In the genomic region with DNA sequence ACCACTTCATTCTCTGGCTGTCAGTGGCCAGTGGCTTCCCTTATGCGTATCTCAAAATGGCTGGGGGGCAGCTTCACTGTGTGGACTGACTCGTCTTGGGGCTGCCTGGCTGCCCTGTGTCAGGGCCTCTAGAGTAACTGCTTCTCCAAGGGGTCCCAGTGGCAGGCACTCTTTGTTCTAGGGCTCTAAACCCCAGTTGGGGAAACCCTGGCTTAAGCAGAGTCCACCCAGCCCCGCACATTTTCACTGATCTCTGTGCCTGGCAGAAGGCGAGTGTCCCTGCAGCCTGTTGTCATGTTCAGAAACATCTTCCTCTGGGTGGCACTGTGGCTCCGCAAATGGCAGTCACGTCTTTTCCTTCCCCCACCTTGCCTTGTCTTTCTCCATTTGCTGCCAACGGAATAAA, we compare ENCODE assay signal across 10 cellular contexts. TPM values are rescaled to one million over a fixed set of nuclear protein-coding genes. Genes with fewer than 3 reads are reported as not detected.
DNase-seq lines count a peak whose midpoint lies in the region; TF ChIP-seq lines count a peak whose summit lies in the region.
"Had no signal": no experiment of that assay in that cellular context is flagged by ENCODE, and none has a peak within 500 bp of the region (broad histone marks: within the 10 kb centered on the region; RNA-seq: fewer than 3 reads in every experiment).

No MANE protein-coding gene starts in this region.

- H3K9ac ChIP-seq in endodermal cell (ENCODE audit: extremely low read depth, low read length, poor library complexity, severe bottlenecking): no peak overlapping the region
- H3K9ac ChIP-seq: KMS-11 had no signal

- H3K36me3 ChIP-seq in endodermal cell (ENCODE audit: control insufficient read depth, insufficient read depth, low read length) (peaks cover 4% of the 10 kb centered on the region), stomach (peaks cover 0 to 6% (median 0%) of the 10 kb centered on the region in 4 donors)

- H3K4me3 ChIP-seq in endodermal cell (ENCODE audit: low read length) (no peak overlapping the region), stomach (peak overlapping the region in 1 of 4 donors; percentile 25)

- no peaks in the 10 kb centered on the region for H3K27me3 Mint-ChIP-seq in endodermal cell (ENCODE audit: insufficient read depth)

- DNase-seq in NCI-H2107 (lab: John Stamatoyannopoulos, UW): peak; percentile 27
- DNase-seq in NCI-H2107 treated with DMSO at 0.1 percent for 48 hours (lab: John Stamatoyannopoulos, UW; ENCODE audit: unreplicated experiment): no peak
- peak; percentile 72 for DNase-seq in NCI-H748 (lab: John Stamatoyannopoulos, UW; ENCODE audit: unreplicated experiment)
- DNase-seq in endodermal cell: no peak
- DNase-seq in stomach: peak; percentile 58
- DNase-seq in NCI-H510A (lab: John Stamatoyannopoulos, UW): no peak
- DNase-seq in mucosa of gallbladder (ENCODE audit: low spot score): no peak
- DNase-seq in GM20000 (ENCODE audit: low spot score): no peak

- WGBS in endodermal cell (ENCODE audit: insufficient coverage in 1 of 2, insufficient read length in 1 of 2), 2 experiments: 90% methylated on average over 7 of the region's 7 CpGs; no CpG with 5 or more reads in 1 of the 2 experiments
- 38 to 97% (median 52%) methylated on average over 6 to 7 of the region's 7 CpGs for WGBS in stomach, 5 donors

- H3K9me3 Mint-ChIP-seq in endodermal cell: peaks cover 83% of the 10 kb centered on the region
- H3K9me3 Mint-ChIP-seq: stimulated activated effector memory CD8-positive, alpha-beta T cell treated with anti-CD3 and anti-CD28 coated beads, Interleukin-12 subunit alpha, Interleukin-12 subunit beta, amount 100 ng/mL, for 72 hours had no signal

- H3K27me3 ChIP-seq in endodermal cell (ENCODE audit: control insufficient read depth, insufficient read depth, low read length, poor library complexity, severe bottlenecking) (no peaks in the 10 kb centered on the region), stomach (no peaks in the 10 kb centered on the region)

- H3K36me3 Mint-ChIP-seq in endodermal cell (ENCODE audit: low read depth): peaks cover 15% of the 10 kb centered on the region
- H3K36me3 Mint-ChIP-seq: stimulated activated effector memory CD8-positive, alpha-beta T cell treated with anti-CD3 and anti-CD28 coated beads, Interleukin-12 subunit alpha, Interleukin-12 subunit beta, amount 100 ng/mL, for 72 hours had no signal

- H3K4me1 ChIP-seq in endodermal cell (ENCODE audit: control insufficient read depth, insufficient read depth, low read length) (no peaks in the 10 kb centered on the region), stomach (peaks cover 0 to 10% (median under 1%) of the 10 kb centered on the region in 4 donors)

- H3K27ac Mint-ChIP-seq in endodermal cell: peak overlapping the region; percentile 48
- H3K27ac Mint-ChIP-seq: stimulated activated effector memory CD8-positive, alpha-beta T cell treated with anti-CD3 and anti-CD28 coated beads, Interleukin-12 subunit alpha, Interleukin-12 subunit beta, amount 100 ng/mL, for 72 hours had no signal

- no peak overlapping the region for H3K27ac ChIP-seq in endodermal cell (ENCODE audit: low read depth, low read length)
- peak overlapping the region in 1 of 5 donors; percentile 48 for H3K27ac ChIP-seq in stomach
- H3K27ac ChIP-seq: KMS-11 had no signal

- TF ChIP-seq EP300 in stomach (IDR thresholded peaks at IDR 0.05): no peak

- intact Hi-C loops in stomach (cut with DNase I; ENCODE audit: low total_unique reads): no loop called here

- H3K4me3 Mint-ChIP-seq in endodermal cell: no peak overlapping the region
- H3K4me3 Mint-ChIP-seq: stimulated activated effector memory CD8-positive, alpha-beta T cell treated with anti-CD3 and anti-CD28 coated beads, Interleukin-12 subunit alpha, Interleukin-12 subunit beta, amount 100 ng/mL, for 72 hours had no signal

- peaks cover 3% of the 10 kb centered on the region for H3K4me1 Mint-ChIP-seq in endodermal cell

- TF ChIP-seq CTCF in endodermal cell (conservative IDR thresholded peaks at IDR 0.05): no peak
- TF ChIP-seq CTCF in stomach (IDR thresholded peaks at IDR 0.05): peak in 2 of 7 experiments; percentile 33 to 34
- no peak for TF ChIP-seq CTCF in GM20000 (IDR thresholded peaks at IDR 0.05; ENCODE audit: extremely low read depth, missing control alignments)

- no peak for TF ChIP-seq POLR2A in stomach (IDR thresholded peaks at IDR 0.05)

- H3K9me3 ChIP-seq in endodermal cell (ENCODE audit: control insufficient read depth, low read length) (no peaks in the 10 kb centered on the region), stomach (no peaks in the 10 kb centered on the region)

RNA-seq across cellular contexts. Expression of a gene that starts 59.7 kb away (rescaled TPM):
- total RNA-seq in endodermal cell (10 to 100 TPM; 64.2 to 83.5 TPM), stomach (10 to 100 TPM in 2 of 5 donors, 1 to 10 TPM in 2, not detected in 1; 5.7 to 46.6 (median 13.2) TPM), mucosa of gallbladder (61.4 TPM)
- 75.6 TPM for polyA plus RNA-seq in endodermal cell (2013, experiment 1 of 2)
- polyA plus RNA-seq in endodermal cell (2013, experiment 2 of 2): 66.6 TPM
- 10 to 100 TPM; 16.5 to 33.3 (median 30.8) TPM for polyA plus RNA-seq in stomach

Comparison
In these comparisons a context has a peak if more than half of its experiments do, and no peak if none do; other contexts are left out.
1. DNase-seq: peak in NCI-H2107 (single experiment), NCI-H748 (single experiment) and stomach (single experiment); none in NCI-H2107 treated with DMSO at 0.1 percent for 48 hours (single experiment), endodermal cell (single experiment), NCI-H510A (single experiment), mucosa of gallbladder (single experiment) and GM20000 (single experiment).